ENCODE assay signal across 34 cellular contexts in the genomic region with DNA sequence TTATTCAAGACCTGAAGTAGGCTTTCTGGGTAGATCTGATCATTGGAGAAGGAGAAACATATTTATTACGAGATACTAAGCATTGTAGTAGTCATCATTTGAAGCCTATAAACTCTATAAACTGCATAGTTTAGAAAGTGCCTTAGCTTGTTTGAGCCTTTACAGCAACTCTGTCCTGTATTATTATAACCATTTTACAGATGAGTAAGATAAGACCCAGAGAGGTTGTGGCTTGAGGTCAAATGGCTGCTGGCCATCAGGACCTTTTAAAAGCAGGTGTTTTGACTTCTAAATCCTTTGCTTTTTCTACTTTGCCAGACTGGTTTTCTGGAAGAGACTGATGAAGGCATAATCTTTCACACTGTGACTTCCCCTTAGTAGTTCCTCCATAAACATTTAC.
"Had no signal": no experiment of that assay in that cellular context is flagged by ENCODE, and none has a peak within 500 bp of the region (broad histone marks: within the 10 kb centered on the region; RNA-seq: fewer than 3 reads in every experiment).

No MANE protein-coding gene starts in this region.

- H3K27me3 ChIP-seq: brain microvascular endothelial cell, MG63, Peyer's patch, SJSA1 had no signal

- ATAC-seq: activated CD4-positive, alpha-beta T cell treated with anti-CD3 and anti-CD28 coated beads for 36 hours; activated CD4-positive, CD25-positive, alpha-beta regulatory T cell treated with anti-CD3 and anti-CD28 coated beads, Interleukin-2, amount 50 U/mL, for 24 hours; activated T-cell treated with anti-CD3 and anti-CD28 coated beads, Interleukin-2, amount 50 U/mL, for 72 hours; activated T-helper 17 cell treated with anti-CD3 and anti-CD28 coated beads, Interleukin-2, amount 50 U/mL, for 72 hours; PC-3; WTC11 had no signal

- FAIRE-seq: colon had no signal

- DNase-seq: activated CD4-positive, alpha-beta T cell treated with anti-CD3 and anti-CD28 coated beads for 36 hours; activated CD4-positive, alpha-beta T cell treated with anti-CD3 and anti-CD28 coated beads, Interleukin-2, amount 10 ng/mL, durations not matched to agents 7 days and 5 days; activated CD4-positive, alpha-beta T cell treated with anti-CD3 and anti-CD28 coated beads, Interleukin-2, amount 50 U/mL, for 48 hours; activated effector memory CD4-positive, alpha-beta T cell treated with anti-CD3 and anti-CD28 coated beads, Interleukin-2, amount 50 U/mL, for 16 hours; activated naive CD4-positive, alpha-beta T cell; activated naive CD4-positive, alpha-beta T cell treated with anti-CD3 and anti-CD28 coated beads, Interleukin-2, amount 50 U/mL, for 16 hours; activated naive CD8-positive, alpha-beta T cell treated with anti-CD3 and anti-CD28 coated beads for 36 hours; activated T-cell treated with anti-CD3 and anti-CD28 coated beads, Interleukin-2, amount 50 U/mL, for 1 hour; activated T-cell treated with anti-CD3 and anti-CD28 coated beads, Interleukin-2, amount 50 U/mL, for 72 hours; amniotic stem cell; aorta; brain microvascular endothelial cell; central memory CD4-positive, alpha-beta T cell; MG63; NCI-H1105; NCI-H1417 treated with DMSO at 0.1 percent for 48 hours; NCI-H187 treated with DMSO at 0.1 percent for 48 hours; NCI-H2081; NCI-H2171 treated with DMSO at 0.1 percent for 48 hours; NCI-H2227 treated with DMSO at 0.1 percent for 48 hours; NCI-H446 treated with DMSO at 0.1 percent for 48 hours; NCI-H524; NCI-H69; Peyer's patch; RPMI8226; SHP77 treated with DMSO at 0.1 percent for 48 hours had no signal

- H3K9me3 Mint-ChIP-seq: activated CD4-positive, alpha-beta T cell treated with anti-CD3 and anti-CD28 coated beads, Interleukin-2, amount 10 ng/mL, durations not matched to agents 7 days and 5 days; activated naive CD8-positive, alpha-beta T cell treated with anti-CD3 and anti-CD28 coated beads for 36 hours; activated T-cell treated with anti-CD3 and anti-CD28 coated beads, Interleukin-2, amount 50 U/mL, for 72 hours; activated T-helper 17 cell treated with anti-CD3 and anti-CD28 coated beads, Interleukin-2, amount 50 U/mL, for 72 hours; T-helper 1 cell treated with Interleukin-12 subunit alpha and Interleukin-12 subunit beta and Interleukin-4 antibody, amounts not matched to agents 30 μg/mL and 1 μg/mL, for 36 hours; T-helper 2 cell treated with Interferon-gamma antibody and Interleukin-4, amounts not matched to agents 5 μg/mL and 100 μg/mL, for 36 hours; WTC11 had no signal

- H3K9me3 ChIP-seq: MG63, Peyer's patch, SJSA1 had no signal

- H3K27ac Mint-ChIP-seq: activated CD4-positive, alpha-beta T cell treated with anti-CD3 and anti-CD28 coated beads for 36 hours; activated CD4-positive, alpha-beta T cell treated with anti-CD3 and anti-CD28 coated beads, Interleukin-2, amount 10 ng/mL, durations not matched to agents 7 days and 5 days; activated naive CD8-positive, alpha-beta T cell treated with anti-CD3 and anti-CD28 coated beads for 36 hours; activated T-cell treated with anti-CD3 and anti-CD28 coated beads, Interleukin-2, amount 50 U/mL, for 72 hours; activated T-helper 17 cell treated with anti-CD3 and anti-CD28 coated beads, Interleukin-2, amount 50 U/mL, for 72 hours; T-helper 1 cell treated with Interleukin-12 subunit alpha and Interleukin-12 subunit beta and Interleukin-4 antibody, amounts not matched to agents 30 μg/mL and 1 μg/mL, for 36 hours; T-helper 2 cell treated with Interferon-gamma antibody and Interleukin-4, amounts not matched to agents 5 μg/mL and 100 μg/mL, for 36 hours had no signal

- H3K36me3 Mint-ChIP-seq: WTC11 had no signal

- H3K27me3 Mint-ChIP-seq: activated CD4-positive, alpha-beta T cell treated with anti-CD3 and anti-CD28 coated beads for 36 hours; activated CD4-positive, alpha-beta T cell treated with anti-CD3 and anti-CD28 coated beads, Interleukin-2, amount 10 ng/mL, durations not matched to agents 7 days and 5 days; activated naive CD8-positive, alpha-beta T cell treated with anti-CD3 and anti-CD28 coated beads for 36 hours; activated T-helper 17 cell treated with anti-CD3 and anti-CD28 coated beads, Interleukin-2, amount 50 U/mL, for 72 hours had no signal

- H3K27ac ChIP-seq: brain microvascular endothelial cell, Peyer's patch, SJSA1 had no signal

- H3K4me3 Mint-ChIP-seq: activated CD4-positive, alpha-beta T cell treated with anti-CD3 and anti-CD28 coated beads for 36 hours; activated CD4-positive, alpha-beta T cell treated with anti-CD3 and anti-CD28 coated beads, Interleukin-2, amount 10 ng/mL, durations not matched to agents 7 days and 5 days; activated naive CD8-positive, alpha-beta T cell treated with anti-CD3 and anti-CD28 coated beads for 36 hours; activated T-cell treated with anti-CD3 and anti-CD28 coated beads, Interleukin-2, amount 50 U/mL, for 72 hours; activated T-helper 17 cell treated with anti-CD3 and anti-CD28 coated beads, Interleukin-2, amount 50 U/mL, for 72 hours; T-helper 1 cell treated with Interleukin-12 subunit alpha and Interleukin-12 subunit beta and Interleukin-4 antibody, amounts not matched to agents 30 μg/mL and 1 μg/mL, for 36 hours; T-helper 2 cell treated with Interferon-gamma antibody and Interleukin-4, amounts not matched to agents 5 μg/mL and 100 μg/mL, for 36 hours; WTC11 had no signal

- H3K4me3 ChIP-seq: MG63, Peyer's patch, SJSA1 had no signal

- H3K36me3 ChIP-seq: brain microvascular endothelial cell, Peyer's patch had no signal
